15 cellular contexts compared by ENCODE assay signal in the genomic region with DNA sequence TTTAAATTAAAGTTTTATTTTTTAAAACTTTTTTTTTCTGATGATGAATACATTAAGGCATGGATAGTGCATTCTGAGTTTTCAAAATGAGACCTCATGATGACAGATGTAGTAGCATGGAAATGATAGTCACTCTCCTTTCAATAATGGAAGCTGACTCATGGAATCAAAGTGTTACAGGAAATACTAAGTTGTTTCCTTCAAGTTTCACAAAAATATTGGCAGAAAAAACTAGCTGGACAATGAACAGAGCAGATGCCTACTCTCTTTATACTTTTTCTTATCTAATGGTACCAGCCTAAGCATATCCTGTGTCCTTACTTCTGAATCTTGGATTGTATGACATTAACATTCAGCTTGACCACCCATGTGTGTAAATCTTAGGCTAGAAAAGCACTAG.
"Had no signal": no experiment of that assay in that cellular context is flagged by ENCODE, and none has a peak within 500 bp of the region (broad histone marks: within the 10 kb centered on the region; RNA-seq: fewer than 3 reads in every experiment).

No MANE protein-coding gene starts in this region.

- H3K27me3 Mint-ChIP-seq: activated CD8-positive, alpha-beta T cell treated with anti-CD3 and anti-CD28 coated beads for 36 hours had no signal

- H3K9me3 ChIP-seq: ascending aorta, gastroesophageal sphincter, ovary had no signal

- H3K4me3 ChIP-seq: ascending aorta, gastroesophageal sphincter, ovary had no signal

- H3K9me3 Mint-ChIP-seq: nephron progenitor cell had no signal

- H3K27ac ChIP-seq: ascending aorta, gastroesophageal sphincter, ovary, WERI-Rb-1 had no signal

- H3K36me3 ChIP-seq: ascending aorta, gastroesophageal sphincter, ovary, WERI-Rb-1 had no signal

- DNase-seq: activated CD4-positive, alpha-beta T cell treated with anti-CD3 and anti-CD28 coated beads for 4 hours; activated CD8-positive, alpha-beta memory T cell treated with anti-CD3 and anti-CD28 coated beads, Interleukin-2, amount 50 U/mL, for 4 hours; activated CD8-positive, alpha-beta T cell treated with anti-CD3 and anti-CD28 coated beads for 36 hours; activated naive CD4-positive, alpha-beta T cell; kidney; left ventricle myocardium superior; nephron progenitor cell; ovary; stimulated activated CD4-positive, alpha-beta T cell treated with anti-CD3 and anti-CD28 coated beads, Interleukin-15, amount 100 ng/mL, for 24 hours; stimulated activated CD4-positive, alpha-beta T cell treated with anti-CD3 and anti-CD28 coated beads, Interleukin-4, amount 100 ng/mL, for 4 hours; T-helper 9 cell; WERI-Rb-1 had no signal

- H3K4me3 Mint-ChIP-seq: activated CD8-positive, alpha-beta T cell treated with anti-CD3 and anti-CD28 coated beads for 36 hours; nephron progenitor cell had no signal

- H3K4me1 Mint-ChIP-seq: nephron progenitor cell had no signal

- FAIRE-seq: kidney had no signal

- H3K4me1 ChIP-seq: ascending aorta, gastroesophageal sphincter had no signal

- H3K27ac Mint-ChIP-seq: activated CD8-positive, alpha-beta T cell treated with anti-CD3 and anti-CD28 coated beads for 36 hours; nephron progenitor cell had no signal

- ATAC-seq: activated CD8-positive, alpha-beta T cell treated with anti-CD3 and anti-CD28 coated beads for 36 hours; esophagus mucosa; gastroesophageal sphincter; left ventricle myocardium superior had no signal

- H3K27me3 ChIP-seq: ascending aorta, gastroesophageal sphincter had no signal
